In genomic region chr1:220094016-220094911, GRCh38 we compare ENCODE assay signal across 8 cellular contexts. TPM values are rescaled to one million over a fixed set of nuclear protein-coding genes. Genes with fewer than 3 reads are reported as not detected.
A peak's percentile ranks its signal among the peaks of the same experiment; 100 is the strongest.
DNase-seq lines count a peak whose midpoint lies in the region; ATAC-seq and TF ChIP-seq lines count a peak whose summit lies in the region.

Gene IARS2 (plus strand): TSS chr1:220094132. CDS start chr1:220094217, 85 bp downstream.

- H3K9ac ChIP-seq in liver (ENCODE audit: low read depth in 1 of 2, low read length in 2 of 2), result peak within 1 kb of the TSS; percentile 66 to 69

- 2% methylated on average over 73 of the region's 73 CpGs for WGBS in liver

- H3K4me1 ChIP-seq in liver (ENCODE audit: control insufficient read depth in 4 of 4, insufficient read depth in 4 of 4, low read length in 3 of 4), result peaks cover 6 to 20% (median 15%) of the 10 kb centered on the region in 4 donors

- H3K27me3 ChIP-seq in liver (ENCODE audit: control insufficient read depth in 4 of 4, insufficient read depth in 4 of 4, low read length in 3 of 4), result no peaks in the 10 kb centered on the region

- peaks cover 3 to 8% (median 8%) of the 10 kb centered on the region in 4 donors for H3K36me3 ChIP-seq in liver (ENCODE audit: control insufficient read depth in 4 of 4, insufficient read depth in 3 of 4, low read depth in 1 of 4, low read length in 3 of 4)

- TF ChIP-seq RAD21 in liver (IDR thresholded peaks at IDR 0.05), result no peak

- TF ChIP-seq CTCF in AG09309 (IDR thresholded peaks at IDR 0.05; ENCODE audit: control insufficient read depth, insufficient read depth, low read depth, low read length, missing control alignments), result no peak
- TF ChIP-seq CTCF in liver (IDR thresholded peaks at IDR 0.05; ENCODE audit: low read depth, low read length, missing input control), result no peak

- ATAC-seq in GM18907 (IDR thresholded peaks at IDR 0.05; ENCODE audit: unreplicated experiment) (peak; percentile 66), HG03159 (IDR thresholded peaks at IDR 0.05; ENCODE audit: unreplicated experiment) (peak; percentile 53)

- H3K9me3 ChIP-seq in liver (ENCODE audit: control insufficient read depth in 4 of 4, low read length in 3 of 4), result no peaks in the 10 kb centered on the region

- H3K27ac ChIP-seq in liver (ENCODE audit: low read depth in 1 of 2, low read length in 2 of 2), result peak within 1 kb of the TSS; percentile 79 to 86

- DNase-seq in AG09309 (ENCODE audit: low read depth) (peak; percentile 24), NCI-H510A treated with DMSO at 0.1 percent for 48 hours (lab: John Stamatoyannopoulos, UW) (peak; percentile 73), dermis blood vessel endothelial cell (peak; percentile 90)
- DNase-seq in activated CD4-positive, alpha-beta T cell treated with anti-CD3 and anti-CD28 coated beads, Interleukin-2, amount 50 U/mL, for 1 hour, result peak; percentile 94
- peak; percentile 92 for DNase-seq in stimulated activated CD4-positive, alpha-beta T cell treated with anti-CD3 and anti-CD28 coated beads, Interleukin-4, amount 100 ng/mL, for 24 hours

- H3K4me3 ChIP-seq in AG09309 (ENCODE audit: control insufficient read depth, low read depth, low read length) (peak within 1 kb of the TSS; percentile 84), liver (ENCODE audit: low read depth in 1 of 3, low read length in 3 of 3) (peak within 1 kb of the TSS; percentile 89 to 100 (median 97))

TF ChIP-seq in liver, 16 proteins besides CTCF, POLR2A, EP300 and RAD21:
- TF ChIP-seq GABPA (IDR thresholded peaks at IDR 0.05 in 1 of 2, conservative IDR thresholded peaks at IDR 0.05 in 1 of 2), result peak in 1 of 2 donors; percentile 58
- TF ChIP-seq YY1 (IDR thresholded peaks at IDR 0.05), result no peak
- no peak for TF ChIP-seq REST (IDR thresholded peaks at IDR 0.05)
- no peak for TF ChIP-seq ZBTB33 (IDR thresholded peaks at IDR 0.05)
- no peak for TF ChIP-seq RXRA (IDR thresholded peaks at IDR 0.05)
- TF ChIP-seq MAX (IDR thresholded peaks at IDR 0.05), result no peak
- TF ChIP-seq TAF1 (conservative IDR thresholded peaks at IDR 0.05), result no peak
- no peak for TF ChIP-seq JUND (IDR thresholded peaks at IDR 0.05)
TF ChIP-seq in liver: peak in this region for 1.

RNA-seq across cellular contexts. Expression of gene IARS2, which starts in this region (rescaled TPM):
- total RNA-seq in dermis blood vessel endothelial cell (89.2 and 130 TPM in 2 replicates), liver (10 to 100 TPM; 44.6 to 53.8 TPM)
- polyA plus RNA-seq in liver, result 10 to 100 TPM; 31.8 to 43.8 TPM

Comparison
In these comparisons a context has a peak if more than half of its experiments do, and no peak if none do; other contexts are left out.
1. Peak in every context shown above with its lines: DNase-seq, ATAC-seq, H3K4me3 ChIP-seq and H3K27ac ChIP-seq.
2. DNase-seq: peak in every context shown above with its lines; median percentile 94 in activated CD4-positive, alpha-beta T cell treated with anti-CD3 and anti-CD28 coated beads, Interleukin-2, amount 50 U/mL, for 1 hour; 92 in stimulated activated CD4-positive, alpha-beta T cell treated with anti-CD3 and anti-CD28 coated beads, Interleukin-4, amount 100 ng/mL, for 24 hours; 90 in dermis blood vessel endothelial cell; 73 in NCI-H510A treated with DMSO at 0.1 percent for 48 hours; 24 in AG09309.